In the genomic region with DNA sequence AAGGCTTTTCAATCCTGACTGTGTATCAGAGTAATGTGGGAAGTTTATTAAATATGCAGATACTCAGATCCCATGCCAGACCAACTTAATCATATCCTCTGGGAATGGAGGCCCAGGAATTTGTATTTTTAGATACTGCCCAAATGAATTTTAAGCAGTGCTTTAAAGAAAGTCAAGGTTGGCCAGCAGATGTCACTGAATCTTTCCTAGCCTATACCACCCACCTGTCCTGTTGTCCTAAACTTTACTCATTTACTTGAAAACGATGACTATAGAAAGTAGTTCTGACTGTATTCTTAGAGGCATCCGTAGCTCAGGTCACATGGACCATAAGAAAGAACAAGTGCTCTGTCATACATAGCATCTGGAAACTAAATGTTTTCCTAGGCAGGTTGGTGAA, we compare ENCODE assay signal across 1 cellular context.
A peak's percentile ranks its signal among the peaks of the same experiment; 100 is the strongest.
TF ChIP-seq lines count a peak whose summit lies in the region.

No MANE protein-coding gene starts in this region.

TF ChIP-seq in IMR-90, 13 proteins besides CTCF, POLR2A, EP300 and RAD21:
- TF ChIP-seq SMC3 (IDR thresholded peaks at IDR 0.05; ENCODE audit: low read depth, low read length) (peak; percentile 23; the same call in 1 of the 2 replicates), RFX5 (IDR thresholded peaks at IDR 0.05; ENCODE audit: low read depth, low read length) (no peak), RCOR1 (IDR thresholded peaks at IDR 0.05; ENCODE audit: insufficient replicate concordance, low read length) (no peak)
